ENCODE assay signal across 27 cellular contexts in the genomic region with DNA sequence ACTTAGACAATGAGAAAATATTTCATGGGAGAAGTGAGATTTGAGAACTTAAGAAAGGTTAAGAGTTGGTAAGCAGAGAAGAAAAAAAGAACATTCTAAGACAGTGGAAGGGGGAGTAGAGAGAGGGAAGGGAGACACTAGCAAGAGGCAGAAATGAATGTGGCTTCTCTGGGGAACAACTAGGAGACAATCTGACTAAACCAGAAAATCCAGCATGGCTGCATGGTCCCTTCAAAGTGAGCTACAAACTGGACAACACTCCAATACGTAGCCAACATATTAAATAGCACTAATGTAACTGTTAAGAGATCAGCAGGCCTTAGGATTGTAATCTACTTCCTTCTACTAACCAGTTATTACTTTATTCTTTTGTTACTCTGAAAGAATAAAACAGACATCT.
DNase-seq lines count a peak whose midpoint lies in the region; ATAC-seq, FAIRE-seq and TF ChIP-seq lines count a peak whose summit lies in the region.
"Had no signal": no experiment of that assay in that cellular context is flagged by ENCODE, and none has a peak within 500 bp of the region (broad histone marks: within the 10 kb centered on the region; RNA-seq: fewer than 3 reads in every experiment).

No MANE protein-coding gene starts in this region.

- no peaks in the 10 kb centered on the region for H3K4me1 ChIP-seq in breast epithelium
- H3K4me1 ChIP-seq: SJSA1 had no signal

- intact Hi-C loops in MCF 10A (cut with micrococcal nuclease): no loop called here
- intact Hi-C loops in breast epithelium (cut with DNase I; ENCODE audit: low total_unique reads): no loop called here

- no peak overlapping the region for H3K4me3 ChIP-seq in breast epithelium
- no peak overlapping the region for H3K4me3 ChIP-seq in epithelial cell of esophagus (ENCODE audit: low read length)
- H3K4me3 ChIP-seq: BLaER1 treated with 17β-estradiol and CSF1 and Interleukin-3, amounts not matched to agents 10 nM and 100 nM; SJSA1 had no signal

- TF ChIP-seq CTCF in MCF 10A (IDR thresholded peaks at IDR 0.05; ENCODE audit: unreplicated experiment): no peak
- no peak for TF ChIP-seq CTCF in breast epithelium (IDR thresholded peaks at IDR 0.05)
- TF ChIP-seq CTCF in epithelial cell of esophagus (IDR thresholded peaks at IDR 0.05; ENCODE audit: insufficient read depth, low read depth, low read length, missing control alignments): no peak
- no peak for TF ChIP-seq CTCF in type B pancreatic cell (conservative IDR thresholded peaks at IDR 0.05)

- H3K36me3 Mint-ChIP-seq in MCF 10A (ENCODE audit: insufficient read depth, unreplicated experiment) (peaks cover 17% of the 10 kb centered on the region), type B pancreatic cell (peaks cover 17% of the 10 kb centered on the region)

- TF ChIP-seq POLR2A in breast epithelium (IDR thresholded peaks at IDR 0.05): no peak

- H3K27me3 Mint-ChIP-seq in MCF 10A (ENCODE audit: insufficient read depth, unreplicated experiment) (no peaks in the 10 kb centered on the region), type B pancreatic cell (no peaks in the 10 kb centered on the region)
- H3K27me3 Mint-ChIP-seq: CD4-positive, alpha-beta T cell had no signal

- POLR2A ChIA-PET in MCF 10A (lab: Yijun Ruan, JAX): interaction anchor here (0.6 kb wide), 1 partner anchor 8 kb away, joined by 3 read pairs; no protein-coding TSS in a partner anchor

- H3K9me3 Mint-ChIP-seq in MCF 10A (ENCODE audit: unreplicated experiment) (no peaks in the 10 kb centered on the region), type B pancreatic cell (no peaks in the 10 kb centered on the region)
- H3K9me3 Mint-ChIP-seq: CD4-positive, alpha-beta T cell had no signal

- peak overlapping the region; percentile 4 for H3K27ac Mint-ChIP-seq in MCF 10A (ENCODE audit: low read depth, unreplicated experiment)
- peak overlapping the region; percentile 3 for H3K27ac Mint-ChIP-seq in type B pancreatic cell
- H3K27ac Mint-ChIP-seq: CD4-positive, alpha-beta T cell had no signal

- no peak overlapping the region for H3K27ac ChIP-seq in breast epithelium
- H3K27ac ChIP-seq: BLaER1 treated with 17β-estradiol and CSF1 and Interleukin-3, amounts not matched to agents 10 nM and 100 nM; SJSA1 had no signal

- ATAC-seq in HG02973 (IDR thresholded peaks at IDR 0.05; ENCODE audit: unreplicated experiment): no peak
- ATAC-seq in GM19351 (IDR thresholded peaks at IDR 0.05; ENCODE audit: unreplicated experiment): no peak

- no peaks in the 10 kb centered on the region for H3K27me3 ChIP-seq in breast epithelium
- H3K27me3 ChIP-seq: BLaER1 treated with 17β-estradiol and CSF1 and Interleukin-3, amounts not matched to agents 10 nM and 100 nM; SJSA1 had no signal

- BruUV-seq in MCF 10A (replicated peaks; lab: Mats Ljungman, UMichigan): no TSS peak

- H3K36me3 ChIP-seq in breast epithelium: no peaks in the 10 kb centered on the region

- CTCF ChIA-PET in MCF 10A (lab: Yijun Ruan, JAX): no interaction called here

- peak; percentile 4 for FAIRE-seq in GM19239 (lab: Jason Lieb, UNC)
- FAIRE-seq: A204.1, G401.6 had no signal

- no peaks in the 10 kb centered on the region for H3K9me3 ChIP-seq in breast epithelium
- H3K9me3 ChIP-seq: BLaER1 treated with 17β-estradiol and CSF1 and Interleukin-3, amounts not matched to agents 10 nM and 100 nM; SJSA1 had no signal

- DNase-seq in MCF 10A (ENCODE audit: unreplicated experiment) (no peak), breast epithelium (ENCODE audit: low spot score in 2 of 2) (no peak), GM19239 (ENCODE audit: insufficient read length, low spot score) (no peak), epithelial cell of esophagus (ENCODE audit: low read depth) (peak; percentile 18), type B pancreatic cell (ENCODE audit: extremely low spot score, unreplicated experiment) (no peak)
- DNase-seq in activated CD4-positive, alpha-beta T cell treated with anti-CD3 and anti-CD28 coated beads, Interleukin-2, amount 50 U/mL, for 48 hours: no peak
- DNase-seq: AML-193; CD4-positive, alpha-beta T cell; COR-L47; DMS53; H7; IMR-90; KG1; NCI-H1048; NCI-H1417 treated with DMSO at 0.1 percent for 48 hours; NCI-H1694 treated with DMSO at 0.1 percent for 48 hours; NCI-H2081; NCI-H2227 treated with DMSO at 0.1 percent for 48 hours; NCI-H526 treated with DMSO at 0.1 percent for 48 hours; Right ventricle myocardium superior; RPMI8226 had no signal

- no peak overlapping the region for H3K4me3 Mint-ChIP-seq in MCF 10A (ENCODE audit: unreplicated experiment)
- no peak overlapping the region for H3K4me3 Mint-ChIP-seq in type B pancreatic cell
- H3K4me3 Mint-ChIP-seq: CD4-positive, alpha-beta T cell had no signal

- H3K4me1 Mint-ChIP-seq in MCF 10A (ENCODE audit: insufficient read depth, unreplicated experiment) (peaks cover 18% of the 10 kb centered on the region), type B pancreatic cell (ENCODE audit: unreplicated experiment) (no peaks in the 10 kb centered on the region)
